7 cellular contexts compared by ENCODE assay signal in the genomic region with DNA sequence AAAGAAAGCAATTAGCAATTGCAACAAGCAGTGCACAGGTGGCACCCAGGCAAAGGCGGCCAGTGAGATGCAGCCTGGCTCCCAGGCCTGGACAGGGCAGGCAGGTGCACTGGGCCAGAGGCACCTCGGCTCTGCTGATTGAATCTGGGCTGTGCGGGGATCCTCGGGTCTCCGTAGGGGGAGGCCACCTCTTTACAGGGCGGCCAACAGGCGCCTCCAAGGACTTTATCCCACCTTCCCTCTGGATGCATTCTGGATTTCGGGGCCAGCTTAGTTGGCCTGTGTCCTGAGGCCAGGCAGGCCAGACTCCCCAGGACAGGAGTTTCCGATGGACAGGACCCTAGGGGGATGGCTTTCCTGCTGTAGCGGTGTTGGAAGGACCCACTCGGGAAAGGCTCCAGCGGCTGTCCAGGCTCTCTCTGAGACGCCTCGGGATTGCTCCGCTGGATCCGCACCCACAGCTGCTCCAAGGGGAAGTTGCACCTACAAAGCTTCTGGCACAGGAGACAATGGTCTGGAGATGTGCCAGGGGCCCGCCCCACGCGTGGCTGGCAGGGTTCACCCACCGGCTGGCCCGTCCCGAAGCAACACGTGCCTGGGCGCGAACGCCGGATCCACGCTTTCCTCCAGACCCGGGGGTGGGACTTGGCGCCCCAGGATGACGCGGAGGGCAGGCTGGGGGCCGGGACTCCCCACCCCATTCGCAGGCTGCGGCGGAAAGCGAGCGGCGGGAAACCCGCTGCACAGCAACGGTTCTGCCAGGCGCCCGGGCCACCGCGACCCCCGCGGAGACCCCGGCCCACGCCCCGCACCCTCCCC. TPM values are rescaled to one million over a fixed set of nuclear protein-coding genes. Genes with fewer than 3 reads are reported as not detected.
A peak's percentile ranks its signal among the peaks of the same experiment; 100 is the strongest.
DNase-seq lines count a peak whose midpoint lies in the region; ATAC-seq and TF ChIP-seq lines count a peak whose summit lies in the region.

No MANE protein-coding gene starts in this region.

- H3K4me3 ChIP-seq in HL-60 (replicated peaks; ENCODE audit: insufficient read depth, low read length), result peak overlapping the region; percentile 75
- H3K4me3 ChIP-seq in SJCRH30, result peak overlapping the region; percentile 80
- H3K4me3 ChIP-seq in ovary, result peak overlapping the region; percentile 66

- no peaks in the 10 kb centered on the region for H3K27me3 ChIP-seq in HL-60 (ENCODE audit: insufficient read depth, poor library complexity, severe bottlenecking)
- no peaks in the 10 kb centered on the region for H3K27me3 ChIP-seq in SJCRH30
- H3K27me3 ChIP-seq in ovary, result no peaks in the 10 kb centered on the region

- H3K9me3 Mint-ChIP-seq in activated naive CD4-positive, alpha-beta T cell treated with anti-CD3 and anti-CD28 coated beads for 36 hours, result no peaks in the 10 kb centered on the region
- no peaks in the 10 kb centered on the region for H3K9me3 Mint-ChIP-seq in type B pancreatic cell

- in situ Hi-C loops in GM13977 (cut with MboI; ENCODE audit: low pct_unique_long_range_greater_than_20kb, low sequenced_read_pairs, unreplicated experiment), result no loop called here

- H3K4me1 ChIP-seq in SJCRH30, result peaks cover 8% of the 10 kb centered on the region; the same call in 1 of the 2 replicates
- H3K4me1 ChIP-seq in ovary (ENCODE audit: insufficient read depth), result peaks cover 11% of the 10 kb centered on the region

- H3K27ac ChIP-seq in HL-60 (replicated peaks), result peak overlapping the region; percentile 86
- peak overlapping the region; percentile 35 for H3K27ac ChIP-seq in SJCRH30
- H3K27ac ChIP-seq in ovary, result no peak overlapping the region

- TF ChIP-seq POLR2A in ovary (IDR thresholded peaks at IDR 0.05), result no peak

- TF ChIP-seq CTCF in GM13977 (IDR thresholded peaks at IDR 0.05; ENCODE audit: extremely low read depth, insufficient read depth, missing control alignments) (no peak), HL-60 (IDR thresholded peaks at IDR 0.05; ENCODE audit: insufficient read depth, low read length) (no peak), ovary (IDR thresholded peaks at IDR 0.05) (no peak), type B pancreatic cell (conservative IDR thresholded peaks at IDR 0.05) (no peak)

- H3K27me3 Mint-ChIP-seq in activated naive CD4-positive, alpha-beta T cell treated with anti-CD3 and anti-CD28 coated beads for 36 hours (ENCODE audit: low read depth), result no peaks in the 10 kb centered on the region
- H3K27me3 Mint-ChIP-seq in type B pancreatic cell, result no peaks in the 10 kb centered on the region

- H3K4me3 Mint-ChIP-seq in activated naive CD4-positive, alpha-beta T cell treated with anti-CD3 and anti-CD28 coated beads for 36 hours, result peak overlapping the region; percentile 74
- H3K4me3 Mint-ChIP-seq in type B pancreatic cell, result peak overlapping the region; percentile 86

- no peaks in the 10 kb centered on the region for H3K9me3 ChIP-seq in SJCRH30 (replicated peaks)
- H3K9me3 ChIP-seq in ovary, result no peaks in the 10 kb centered on the region

- TF ChIP-seq EP300 in ovary (IDR thresholded peaks at IDR 0.05), result no peak

- peaks cover 4% of the 10 kb centered on the region for H3K36me3 Mint-ChIP-seq in activated naive CD4-positive, alpha-beta T cell treated with anti-CD3 and anti-CD28 coated beads for 36 hours (ENCODE audit: low read depth)
- H3K36me3 Mint-ChIP-seq in type B pancreatic cell, result no peaks in the 10 kb centered on the region

- WGBS in ovary, 3 donors, result 9 to 17% (median 13%) methylated on average over 23 to 50 of the region's 50 CpGs

- intact Hi-C loops in activated naive CD4-positive, alpha-beta T cell treated with anti-CD3 and anti-CD28 coated beads for 36 hours (cut with micrococcal nuclease), result loop anchor here (1.0 to 2.0 kb wide), 2 partner anchors 9 to 51 kb away; no protein-coding TSS in a partner anchor
- intact Hi-C loops in Right ventricle myocardium inferior (cut with DNase I), result no loop called here
- intact Hi-C loops in ovary (cut with DNase I), result no loop called here

- H3K36me3 ChIP-seq in SJCRH30, result no peaks in the 10 kb centered on the region
- H3K36me3 ChIP-seq in ovary, result no peaks in the 10 kb centered on the region

- peak overlapping the region; percentile 77 for H3K27ac Mint-ChIP-seq in activated naive CD4-positive, alpha-beta T cell treated with anti-CD3 and anti-CD28 coated beads for 36 hours
- H3K27ac Mint-ChIP-seq in type B pancreatic cell, result peak overlapping the region; percentile 34

- DNase-seq in GM13977 (ENCODE audit: low spot score) (peak; percentile 97), HL-60 (ENCODE audit: low read depth in 1 of 2, low spot score in 1 of 2) (peak; percentile 90 to 95), SJCRH30 (peak; percentile 64 to 70), Right ventricle myocardium inferior (ENCODE audit: missing footprints) (peak; percentile 95), ovary (peak; percentile 65 to 84 (median 75)), type B pancreatic cell (ENCODE audit: extremely low spot score, unreplicated experiment) (peak; percentile 73)
- peak; percentile 85 for DNase-seq in activated naive CD4-positive, alpha-beta T cell treated with anti-CD3 and anti-CD28 coated beads for 36 hours

- peaks cover 22% of the 10 kb centered on the region for H3K4me1 Mint-ChIP-seq in activated naive CD4-positive, alpha-beta T cell treated with anti-CD3 and anti-CD28 coated beads for 36 hours (ENCODE audit: low read depth)
- peaks cover 4% of the 10 kb centered on the region for H3K4me1 Mint-ChIP-seq in type B pancreatic cell (ENCODE audit: unreplicated experiment)

- CTCF ChIA-PET in activated naive CD4-positive, alpha-beta T cell treated with anti-CD3 and anti-CD28 coated beads for 36 hours (lab: Charles Lee), result no interaction called here

- ATAC-seq in Right ventricle myocardium inferior, result peak; percentile 58

RNA-seq across cellular contexts. Expression of a gene that starts 0.8 kb away (rescaled TPM):
- 27.6 and 27.8 TPM in 2 replicates for total RNA-seq in SJCRH30 (2014; rRNA removed; shearing (Covaris generic))
- 10 to 100 TPM; 32.2 to 33.0 TPM for total RNA-seq in activated naive CD4-positive, alpha-beta T cell treated with anti-CD3 and anti-CD28 coated beads for 36 hours
- total RNA-seq in Right ventricle myocardium inferior (8.2 TPM), ovary (10 to 100 TPM in 4 of 7 donors, 1 to 10 TPM in 3; 2.4 to 18.2 (median 10.1) TPM), type B pancreatic cell (ENCODE audit: low replicate concordance) (10.6 and 28.2 TPM in 2 replicates)
- polyA plus RNA-seq in ovary, result 1 to 10 TPM in 1 of 2 donors, under 1 TPM in 1; 0.88 to 6.9 TPM

Comparison
In these comparisons a context has a peak if more than half of its experiments do, and no peak if none do; other contexts are left out.
1. H3K27ac ChIP-seq: peak in HL-60 (single experiment) and SJCRH30 (single experiment); none in ovary (0 of 2).
2. Peak in every context shown above with its lines, with median percentiles within 50 percentile points of each other: DNase-seq and H3K4me3 ChIP-seq.